9 cellular contexts compared by ENCODE assay signal in the genomic region with DNA sequence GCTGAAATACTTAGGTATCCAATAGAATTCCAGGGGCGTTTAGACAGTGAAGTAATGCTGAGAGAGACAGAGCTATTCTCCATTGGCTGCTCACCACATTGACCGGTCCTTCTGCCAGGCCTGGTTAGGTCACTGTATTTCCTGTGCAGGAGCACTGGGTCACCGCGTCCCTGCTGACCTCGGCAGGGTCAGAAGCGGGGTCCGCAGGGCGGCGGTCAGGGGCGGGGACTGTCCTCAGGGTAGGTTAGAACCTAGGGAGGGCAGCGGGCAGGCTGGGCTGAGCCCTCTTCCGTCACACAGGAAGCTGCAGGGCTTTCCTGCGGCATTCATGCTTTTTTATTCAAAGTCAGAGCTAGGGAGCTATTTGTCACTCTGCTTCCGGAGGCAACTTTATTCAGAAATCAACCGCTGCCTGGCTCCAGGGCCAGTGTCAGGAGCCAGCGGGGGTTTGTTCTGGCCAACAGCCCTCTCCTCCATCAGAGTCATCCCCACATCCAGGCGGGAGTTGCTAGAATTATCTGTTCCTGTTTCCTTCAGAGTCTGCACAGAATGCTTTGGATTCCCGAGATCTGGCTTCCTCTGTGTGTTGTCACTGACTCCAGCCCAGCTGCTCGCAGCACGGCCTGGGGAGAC.
DNase-seq lines count a peak whose midpoint lies in the region; ATAC-seq and TF ChIP-seq lines count a peak whose summit lies in the region.
"Had no signal": no experiment of that assay in that cellular context is flagged by ENCODE, and none has a peak within 500 bp of the region (broad histone marks: within the 10 kb centered on the region; RNA-seq: fewer than 3 reads in every experiment).

No MANE protein-coding gene starts in this region.

- no peak for TF ChIP-seq EP300 in SK-N-SH (IDR thresholded peaks at IDR 0.05; ENCODE audit: borderline replicate concordance in 1 of 2, low read depth in 1 of 2, low read length in 1 of 2)

- no peaks in the 10 kb centered on the region for H3K9me2 ChIP-seq in SK-N-SH

- CTCF ChIA-PET in SK-N-SH (lab: Yijun Ruan, JAX), result interaction anchor here (0.5 to 2.7 kb wide), 8 partner anchors 10 to 397 kb away, joined by 3 to 12 read pairs (median 3); no protein-coding TSS in a partner anchor

- H3K27me3 ChIP-seq in SK-N-SH (ENCODE audit: insufficient read depth), result no peaks in the 10 kb centered on the region
- no peaks in the 10 kb centered on the region for H3K27me3 ChIP-seq in body of pancreas
- H3K27me3 ChIP-seq in layer of hippocampus (ENCODE audit: control insufficient read depth, insufficient read depth, low read length), result no peaks in the 10 kb centered on the region
- H3K27me3 ChIP-seq in stomach smooth muscle (ENCODE audit: control insufficient read depth in 1 of 2, insufficient read depth in 2 of 2, low read length in 2 of 2), result no peaks in the 10 kb centered on the region
- H3K27me3 ChIP-seq: esophagus squamous epithelium had no signal

- H3K4me3 ChIP-seq in SK-N-SH (ENCODE audit: low read depth in 2 of 2, low read length in 1 of 2) (no peak overlapping the region), body of pancreas (no peak overlapping the region), stomach smooth muscle (ENCODE audit: low read length in 2 of 2) (peak overlapping the region; percentile 44 to 58)

- H3K27ac ChIP-seq in SK-N-SH (ENCODE audit: low read depth in 2 of 2, low read length in 1 of 2), result no peak overlapping the region
- peak overlapping the region in 2 of 4 donors; percentile 3 to 50 for H3K27ac ChIP-seq in body of pancreas
- peak overlapping the region; percentile 58 for H3K27ac ChIP-seq in layer of hippocampus (ENCODE audit: low read depth, low read length)
- H3K27ac ChIP-seq in stomach smooth muscle (ENCODE audit: low read length), result peak overlapping the region; percentile 64

- H3K4me2 ChIP-seq in SK-N-SH, result no peak overlapping the region

- H3K36me3 ChIP-seq in SK-N-SH (replicated peaks in 1 of 2; ENCODE audit: control insufficient read depth in 1 of 2, insufficient read depth in 2 of 2, low read length in 1 of 2) (no peaks in the 10 kb centered on the region), body of pancreas (replicated peaks in 1 of 2; ENCODE audit: insufficient read depth in 1 of 2, low read depth in 2 of 2) (no peaks in the 10 kb centered on the region), stomach smooth muscle (ENCODE audit: control insufficient read depth in 2 of 2, insufficient read depth in 2 of 2, low read length in 2 of 2) (no peaks in the 10 kb centered on the region)
- H3K36me3 ChIP-seq: esophagus squamous epithelium had no signal

- H3K4me1 ChIP-seq in SK-N-SH (ENCODE audit: control insufficient read depth in 1 of 2, insufficient read depth in 2 of 2, low read depth in 1 of 2, low read length in 1 of 2) (no peaks in the 10 kb centered on the region), body of pancreas (no peaks in the 10 kb centered on the region), stomach smooth muscle (ENCODE audit: control insufficient read depth, insufficient read depth, low read length) (peaks cover 9% of the 10 kb centered on the region)

- H2AFZ ChIP-seq in SK-N-SH (ENCODE audit: low read depth), result no peak overlapping the region

- no peak for TF ChIP-seq RAD21 in SK-N-SH (IDR thresholded peaks at IDR 0.05; ENCODE audit: low read length)

- no peaks in the 10 kb centered on the region for H3K79me2 ChIP-seq in SK-N-SH (ENCODE audit: insufficient read depth)

- H3K9me3 ChIP-seq in SK-N-SH (no peaks in the 10 kb centered on the region), body of pancreas (no peaks in the 10 kb centered on the region), stomach smooth muscle (ENCODE audit: control insufficient read depth in 2 of 2, low read length in 2 of 2) (no peaks in the 10 kb centered on the region)
- H3K9me3 ChIP-seq: esophagus squamous epithelium had no signal

- 71% methylated on average over 8 of the region's 20 CpGs for WGBS in SK-N-SH (ENCODE audit: low lambda C conversion rate)
- 15 to 22% methylated on average over 15 to 20 of the region's 20 CpGs for WGBS in body of pancreas, 2 donors

- no peaks in the 10 kb centered on the region for H3F3A ChIP-seq in SK-N-SH (replicated peaks; ENCODE audit: insufficient read depth)

- TF ChIP-seq POLR2A in body of pancreas (IDR thresholded peaks at IDR 0.05), result no peak

- no peak for TF ChIP-seq CTCF in SK-N-SH (IDR thresholded peaks at IDR 0.05)
- no peak for TF ChIP-seq CTCF in body of pancreas (IDR thresholded peaks at IDR 0.05)

- no peak overlapping the region for H3K9ac ChIP-seq in SK-N-SH
- H3K9ac ChIP-seq in stomach smooth muscle (ENCODE audit: low read length in 2 of 2), result peak overlapping the region; percentile 13 to 58

- POLR2A ChIA-PET in SK-N-SH (lab: Yijun Ruan, JAX), result no interaction called here

- no peaks in the 10 kb centered on the region for H4K20me1 ChIP-seq in SK-N-SH (ENCODE audit: insufficient read depth)

- intact Hi-C loops in body of pancreas (cut with DNase I), result no loop called here

- ATAC-seq in SK-N-SH treated with all-trans-retinoic acid at 6 μM for 48 hours (peak; percentile 37; the same call in 2 of the 3 replicates), body of pancreas (peak; percentile 44), HG03139 (IDR thresholded peaks at IDR 0.05; ENCODE audit: unreplicated experiment) (no peak), GM21619 (IDR thresholded peaks at IDR 0.05; ENCODE audit: unreplicated experiment) (no peak)

- no peak for DNase-seq in SK-N-SH
- DNase-seq in body of pancreas, result peak in 1 of 4 donors; percentile 38
- DNase-seq in HK-2 (ENCODE audit: unreplicated experiment), result no peak
- DNase-seq: esophagus squamous epithelium had no signal

TF ChIP-seq in SK-N-SH treated with all-trans-retinoic acid at 6 μM for 48 hours, 23 proteins besides CTCF, POLR2A, EP300 and RAD21 (continues in another document):
- no peak for TF ChIP-seq OSR1 (CRISPR knock-in tag; IDR thresholded peaks at IDR 0.05)
- TF ChIP-seq TCF4 (CRISPR knock-in tag; IDR thresholded peaks at IDR 0.05; ENCODE audit: borderline replicate concordance), result no peak
- TF ChIP-seq ESRRG (CRISPR knock-in tag; IDR thresholded peaks at IDR 0.05), result no peak
- no peak for TF ChIP-seq CREB5 (CRISPR knock-in tag; IDR thresholded peaks at IDR 0.05; ENCODE audit: low read depth)
- no peak for TF ChIP-seq PATZ1 (CRISPR knock-in tag; IDR thresholded peaks at IDR 0.05; ENCODE audit: borderline replicate concordance)

TF ChIP-seq in SK-N-SH, 30 proteins besides CTCF, POLR2A, EP300 and RAD21 (continues in another document):
- TF ChIP-seq, protein P1, sequence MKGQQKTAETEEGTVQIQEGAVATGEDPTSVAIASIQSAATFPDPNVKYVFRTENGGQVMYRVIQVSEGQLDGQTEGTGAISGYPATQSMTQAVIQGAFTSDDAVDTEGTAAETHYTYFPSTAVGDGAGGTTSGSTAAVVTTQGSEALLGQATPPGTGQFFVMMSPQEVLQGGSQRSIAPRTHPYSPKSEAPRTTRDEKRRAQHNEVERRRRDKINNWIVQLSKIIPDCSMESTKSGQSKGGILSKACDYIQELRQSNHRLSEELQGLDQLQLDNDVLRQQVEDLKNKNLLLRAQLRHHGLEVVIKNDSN (IDR thresholded peaks at IDR 0.05; ENCODE audit: borderline replicate concordance, low read depth), result no peak
- no peak for TF ChIP-seq TEAD4 (IDR thresholded peaks at IDR 0.05; ENCODE audit: borderline replicate concordance, insufficient read depth)
- no peak for TF ChIP-seq FOSL2 (IDR thresholded peaks at IDR 0.05; ENCODE audit: borderline replicate concordance, low read depth)
- TF ChIP-seq FOXM1 (IDR thresholded peaks at IDR 0.05; ENCODE audit: low read depth), result no peak
- no peak for TF ChIP-seq MXI1 (IDR thresholded peaks at IDR 0.05; ENCODE audit: low read depth, low read length)
- TF ChIP-seq ELF1 (IDR thresholded peaks at IDR 0.05), result no peak
- no peak for TF ChIP-seq GATA2 (CRISPR knock-in tag; IDR thresholded peaks at IDR 0.05)
- no peak for TF ChIP-seq MAX (IDR thresholded peaks at IDR 0.05; ENCODE audit: low read depth)
- no peak for TF ChIP-seq GABPA (IDR thresholded peaks at IDR 0.05; ENCODE audit: low read depth)
- no peak for TF ChIP-seq YY1 (IDR thresholded peaks at IDR 0.05; ENCODE audit: low read depth)
- TF ChIP-seq, protein P2, sequence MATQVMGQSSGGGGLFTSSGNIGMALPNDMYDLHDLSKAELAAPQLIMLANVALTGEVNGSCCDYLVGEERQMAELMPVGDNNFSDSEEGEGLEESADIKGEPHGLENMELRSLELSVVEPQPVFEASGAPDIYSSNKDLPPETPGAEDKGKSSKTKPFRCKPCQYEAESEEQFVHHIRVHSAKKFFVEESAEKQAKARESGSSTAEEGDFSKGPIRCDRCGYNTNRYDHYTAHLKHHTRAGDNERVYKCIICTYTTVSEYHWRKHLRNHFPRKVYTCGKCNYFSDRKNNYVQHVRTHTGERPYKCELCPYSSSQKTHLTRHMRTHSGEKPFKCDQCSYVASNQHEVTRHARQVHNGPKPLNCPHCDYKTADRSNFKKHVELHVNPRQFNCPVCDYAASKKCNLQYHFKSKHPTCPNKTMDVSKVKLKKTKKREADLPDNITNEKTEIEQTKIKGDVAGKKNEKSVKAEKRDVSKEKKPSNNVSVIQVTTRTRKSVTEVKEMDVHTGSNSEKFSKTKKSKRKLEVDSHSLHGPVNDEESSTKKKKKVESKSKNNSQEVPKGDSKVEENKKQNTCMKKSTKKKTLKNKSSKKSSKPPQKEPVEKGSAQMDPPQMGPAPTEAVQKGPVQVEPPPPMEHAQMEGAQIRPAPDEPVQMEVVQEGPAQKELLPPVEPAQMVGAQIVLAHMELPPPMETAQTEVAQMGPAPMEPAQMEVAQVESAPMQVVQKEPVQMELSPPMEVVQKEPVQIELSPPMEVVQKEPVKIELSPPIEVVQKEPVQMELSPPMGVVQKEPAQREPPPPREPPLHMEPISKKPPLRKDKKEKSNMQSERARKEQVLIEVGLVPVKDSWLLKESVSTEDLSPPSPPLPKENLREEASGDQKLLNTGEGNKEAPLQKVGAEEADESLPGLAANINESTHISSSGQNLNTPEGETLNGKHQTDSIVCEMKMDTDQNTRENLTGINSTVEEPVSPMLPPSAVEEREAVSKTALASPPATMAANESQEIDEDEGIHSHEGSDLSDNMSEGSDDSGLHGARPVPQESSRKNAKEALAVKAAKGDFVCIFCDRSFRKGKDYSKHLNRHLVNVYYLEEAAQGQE (IDR thresholded peaks at IDR 0.05; ENCODE audit: low read depth, low read length), result no peak
- TF ChIP-seq, protein P3, sequence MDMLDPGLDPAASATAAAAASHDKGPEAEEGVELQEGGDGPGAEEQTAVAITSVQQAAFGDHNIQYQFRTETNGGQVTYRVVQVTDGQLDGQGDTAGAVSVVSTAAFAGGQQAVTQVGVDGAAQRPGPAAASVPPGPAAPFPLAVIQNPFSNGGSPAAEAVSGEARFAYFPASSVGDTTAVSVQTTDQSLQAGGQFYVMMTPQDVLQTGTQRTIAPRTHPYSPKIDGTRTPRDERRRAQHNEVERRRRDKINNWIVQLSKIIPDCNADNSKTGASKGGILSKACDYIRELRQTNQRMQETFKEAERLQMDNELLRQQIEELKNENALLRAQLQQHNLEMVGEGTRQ (IDR thresholded peaks at IDR 0.05; ENCODE audit: borderline replicate concordance, low read depth, low read length), result no peak

Comparison
In these comparisons a context has a peak if more than half of its experiments do, and no peak if none do; other contexts are left out.
1. ATAC-seq: peak in SK-N-SH treated with all-trans-retinoic acid at 6 μM for 48 hours (single experiment) and body of pancreas (single experiment); none in HG03139 (single experiment) and GM21619 (single experiment).
2. H3K27ac ChIP-seq: peak in layer of hippocampus (single experiment) and stomach smooth muscle (single experiment); none in SK-N-SH (0 of 2).
3. H3K4me3 ChIP-seq: peak in stomach smooth muscle (2 of 2); none in SK-N-SH (0 of 2) and body of pancreas (0 of 2).